ENCODE assay signal across 17 cellular contexts in genomic region chr5:74581988-74582365, GRCh38.
"Had no signal": no experiment of that assay in that cellular context is flagged by ENCODE, and none has a peak within 500 bp of the region (broad histone marks: within the 10 kb centered on the region; RNA-seq: fewer than 3 reads in every experiment).

No MANE protein-coding gene starts in this region.

- H3K4me1 ChIP-seq: ascending aorta, psoas muscle had no signal

- H3K4me3 ChIP-seq: ascending aorta, lower lobe of right lung, psoas muscle, upper lobe of right lung had no signal

- H3K9me3 ChIP-seq: ascending aorta, lower lobe of right lung, psoas muscle, upper lobe of right lung had no signal

- H3K9me3 Mint-ChIP-seq: activated naive CD8-positive, alpha-beta T cell treated with anti-CD3 and anti-CD28 coated beads, Interleukin-2, amount 50 U/mL, for 24 hours; central memory CD8-positive, alpha-beta T cell; dendritic cell treated with granulocyte-macrophage colony-stimulating factor and Interleukin-4, amounts not matched to agents 40 ng/mL and 50 ng/mL, for 4 days; natural killer cell had no signal

- DNase-seq: activated CD4-positive, alpha-beta T cell treated with anti-CD3 and anti-CD28 coated beads for 4 hours; activated CD8-positive, alpha-beta memory T cell treated with anti-CD3 and anti-CD28 coated beads for 24 hours; activated naive CD4-positive, alpha-beta T cell treated with Interleukin-2 at 50 U/mL for 16 hours; activated naive CD8-positive, alpha-beta T cell treated with anti-CD3 and anti-CD28 coated beads, Interleukin-2, amount 50 U/mL, for 24 hours; erythroblast; hypothalamus; lower lobe of right lung; natural killer cell; occipital lobe; psoas muscle; stimulated activated CD4-positive, alpha-beta T cell treated with anti-CD3 and anti-CD28 coated beads, Interleukin-2, amount 100 ng/mL, for 24 hours; stimulated activated naive CD4-positive, alpha-beta T cell; T-helper 9 cell; upper lobe of right lung had no signal

- H3K27me3 ChIP-seq: ascending aorta, upper lobe of right lung had no signal

- H3K36me3 Mint-ChIP-seq: natural killer cell had no signal

- H3K27me3 Mint-ChIP-seq: central memory CD8-positive, alpha-beta T cell; dendritic cell treated with granulocyte-macrophage colony-stimulating factor and Interleukin-4, amounts not matched to agents 40 ng/mL and 50 ng/mL, for 4 days had no signal

- H3K27ac ChIP-seq: ascending aorta, lower lobe of right lung, psoas muscle, upper lobe of right lung had no signal

- H3K36me3 ChIP-seq: ascending aorta, lower lobe of right lung, upper lobe of right lung had no signal

- H3K4me3 Mint-ChIP-seq: activated naive CD8-positive, alpha-beta T cell treated with anti-CD3 and anti-CD28 coated beads, Interleukin-2, amount 50 U/mL, for 24 hours; central memory CD8-positive, alpha-beta T cell; dendritic cell treated with granulocyte-macrophage colony-stimulating factor and Interleukin-4, amounts not matched to agents 40 ng/mL and 50 ng/mL, for 4 days; natural killer cell had no signal

- H3K27ac Mint-ChIP-seq: activated naive CD8-positive, alpha-beta T cell treated with anti-CD3 and anti-CD28 coated beads, Interleukin-2, amount 50 U/mL, for 24 hours; dendritic cell treated with granulocyte-macrophage colony-stimulating factor and Interleukin-4, amounts not matched to agents 40 ng/mL and 50 ng/mL, for 4 days; natural killer cell had no signal
